In genomic region chr7:154690411-154690810, GRCh38 we compare ENCODE assay signal across 11 cellular contexts.
"Had no signal": no experiment of that assay in that cellular context is flagged by ENCODE, and none has a peak within 500 bp of the region (broad histone marks: within the 10 kb centered on the region; RNA-seq: fewer than 3 reads in every experiment).

No MANE protein-coding gene starts in this region.

- H2AFZ ChIP-seq: GM23248, GM23338 had no signal

- ATAC-seq: GM23338, HCT116 had no signal

- H3K4me3 ChIP-seq: GM23248, GM23338, HAP-1 had no signal

- H3K27ac Mint-ChIP-seq: GM23338, H9, HFFc6 had no signal

- H3K36me3 ChIP-seq: HAP-1 had no signal

- H3K4me3 Mint-ChIP-seq: GM23338, H9, HFFc6 had no signal

- H3K9me3 ChIP-seq: HAP-1 had no signal

- H3K9me3 Mint-ChIP-seq: GM23338, H9 had no signal

- H3K4me1 ChIP-seq: HAP-1 had no signal

- FAIRE-seq: H1, H54 had no signal

- H3K9ac ChIP-seq: GM23248 had no signal

- H3K4me2 ChIP-seq: GM23338 had no signal

- DNase-seq: GM23248, GOT3, H7, H9, HCEC 1CT, HFFc6 had no signal

- H3K27ac ChIP-seq: GM23248 had no signal
